21 cellular contexts compared by ENCODE assay signal in the genomic region with DNA sequence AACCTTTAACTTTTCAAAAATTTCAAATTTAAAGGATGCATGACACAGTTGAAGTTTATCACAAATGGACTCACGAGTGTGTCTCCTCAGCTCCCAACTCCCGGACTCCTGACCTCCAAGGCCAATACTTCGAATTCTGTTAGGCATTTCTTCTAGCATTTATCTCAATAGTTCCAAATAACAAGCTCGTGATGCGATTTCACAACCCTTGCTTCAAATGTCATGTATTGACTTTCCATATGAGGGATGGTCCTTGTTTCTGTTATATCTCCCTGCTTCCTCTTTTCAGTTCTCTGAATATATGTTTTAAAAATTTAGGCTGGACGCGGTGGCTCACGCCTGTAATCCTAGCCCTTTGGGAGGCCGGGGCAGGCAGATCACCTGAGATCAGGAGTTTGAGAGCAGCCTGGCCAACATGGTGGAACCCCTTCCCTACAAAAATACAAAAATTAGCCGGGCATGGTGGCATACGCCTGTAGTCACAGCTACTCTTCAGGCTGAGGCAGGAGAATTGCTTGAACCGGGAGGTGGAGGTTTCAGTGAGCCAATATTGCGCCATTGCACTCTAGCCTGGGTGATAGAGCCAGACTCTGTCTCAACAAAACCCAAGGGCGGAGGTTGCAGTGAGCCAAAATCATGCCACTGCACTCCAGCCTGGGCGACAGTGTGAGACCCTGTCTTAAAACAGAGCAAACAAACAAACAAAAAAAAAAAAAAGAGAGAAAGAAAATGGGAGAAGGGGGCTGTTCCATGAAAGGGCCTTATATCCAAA. TPM values are rescaled to one million over a fixed set of nuclear protein-coding genes. Genes with fewer than 3 reads are reported as not detected.
DNase-seq lines count a peak whose midpoint lies in the region; ATAC-seq and TF ChIP-seq lines count a peak whose summit lies in the region.
"Had no signal": no experiment of that assay in that cellular context is flagged by ENCODE, and none has a peak within 500 bp of the region (broad histone marks: within the 10 kb centered on the region; RNA-seq: fewer than 3 reads in every experiment).

No MANE protein-coding gene starts in this region.

- H3K18ac ChIP-seq in neuronal stem cell (ENCODE audit: low read length) = no peak overlapping the region

- peak overlapping the region in 9 of 11 experiments; percentile 7 to 79 (median 61); a peak in 15 of 22 replicates for H3K4me2 ChIP-seq in BLaER1 treated with 17β-estradiol and CSF1 and Interleukin-3, amounts not matched to agents 10 nM and 100 nM
- no peak overlapping the region for H3K4me2 ChIP-seq in neuronal stem cell (ENCODE audit: insufficient read depth, low read length, poor library complexity, severe bottlenecking)
- H3K4me2 ChIP-seq: SK-N-SH had no signal

- H2AFZ ChIP-seq in neuronal stem cell (ENCODE audit: low read length) = peak overlapping the region; percentile 79

- H3K4me3 ChIP-seq in BLaER1 treated with 17β-estradiol and CSF1 and Interleukin-3, amounts not matched to agents 10 nM and 100 nM = no peak overlapping the region
- H3K4me3 ChIP-seq in neuronal stem cell (ENCODE audit: low read length in 2 of 2) = no peak overlapping the region
- H3K4me3 ChIP-seq in Peyer's patch = no peak overlapping the region
- H3K4me3 ChIP-seq: MG63 had no signal

- H2BK15ac ChIP-seq in neuronal stem cell (ENCODE audit: low read length) = no peak overlapping the region

- no peak for TF ChIP-seq POLR2A in Peyer's patch (IDR thresholded peaks at IDR 0.05)

- no peak overlapping the region for H4K91ac ChIP-seq in neuronal stem cell (ENCODE audit: low read depth, low read length, poor library complexity)

- H3K4me1 ChIP-seq in BLaER1 treated with 17β-estradiol and CSF1 and Interleukin-3, amounts not matched to agents 10 nM and 100 nM = peaks cover 0 to 52% (median 16%) of the 10 kb centered on the region in 10 experiments; a peak in 12 of 20 replicates
- H3K4me1 ChIP-seq in neuronal stem cell (ENCODE audit: control insufficient read depth in 2 of 2, insufficient read depth in 1 of 2, low read depth in 1 of 2, low read length in 2 of 2) (no peaks in the 10 kb centered on the region), Peyer's patch (no peaks in the 10 kb centered on the region)

- no peak overlapping the region for H3K14ac ChIP-seq in neuronal stem cell (ENCODE audit: low read length)

- ATAC-seq in GM19351 (IDR thresholded peaks at IDR 0.05; ENCODE audit: unreplicated experiment) (no peak), HG02798 (IDR thresholded peaks at IDR 0.05; ENCODE audit: poor library complexity, unreplicated experiment) (no peak)
- ATAC-seq: stimulated activated naive CD8-positive, alpha-beta T cell treated with anti-CD3 and anti-CD28 coated beads, Interleukin-15, amount 100 ng/mL, for 72 hours had no signal

- H3K36me3 Mint-ChIP-seq in dendritic cell treated with granulocyte-macrophage colony-stimulating factor and Interleukin-4, amounts not matched to agents 40 ng/mL and 50 ng/mL, for 4 days (ENCODE audit: low read depth) = peaks cover 6% of the 10 kb centered on the region
- H3K36me3 Mint-ChIP-seq: activated naive CD4-positive, alpha-beta T cell treated with anti-CD3 and anti-CD28 coated beads, Interleukin-2, amount 10 ng/mL, durations not matched to agents 7 days and 5 days had no signal

- H3K27ac Mint-ChIP-seq in dendritic cell treated with granulocyte-macrophage colony-stimulating factor and Interleukin-4, amounts not matched to agents 40 ng/mL and 50 ng/mL, for 4 days = peak overlapping the region; percentile 95
- H3K27ac Mint-ChIP-seq: activated naive CD4-positive, alpha-beta T cell treated with anti-CD3 and anti-CD28 coated beads, Interleukin-2, amount 10 ng/mL, durations not matched to agents 7 days and 5 days; stimulated activated naive CD8-positive, alpha-beta T cell treated with anti-CD3 and anti-CD28 coated beads, Interleukin-15, amount 100 ng/mL, for 72 hours had no signal

- no peaks in the 10 kb centered on the region for H3K27me3 ChIP-seq in BLaER1 treated with 17β-estradiol and CSF1 and Interleukin-3, amounts not matched to agents 10 nM and 100 nM
- H3K27me3 ChIP-seq in neuronal stem cell (ENCODE audit: control insufficient read depth in 3 of 3, insufficient read depth in 3 of 3, low read depth in 1 of 3, low read length in 3 of 3) = peaks cover 0 to 3% (median 0%) of the 10 kb centered on the region in 3 experiments
- H3K27me3 ChIP-seq in Peyer's patch = no peaks in the 10 kb centered on the region
- H3K27me3 ChIP-seq: MG63 had no signal

- peaks cover 53% of the 10 kb centered on the region for H3K4me1 Mint-ChIP-seq in dendritic cell treated with granulocyte-macrophage colony-stimulating factor and Interleukin-4, amounts not matched to agents 40 ng/mL and 50 ng/mL, for 4 days (ENCODE audit: low read depth)
- H3K4me1 Mint-ChIP-seq: activated naive CD4-positive, alpha-beta T cell treated with anti-CD3 and anti-CD28 coated beads, Interleukin-2, amount 10 ng/mL, durations not matched to agents 7 days and 5 days; stimulated activated naive CD8-positive, alpha-beta T cell treated with anti-CD3 and anti-CD28 coated beads, Interleukin-15, amount 100 ng/mL, for 72 hours had no signal

- H3K23ac ChIP-seq in neuronal stem cell (ENCODE audit: low read depth, low read length, poor library complexity) = no peak overlapping the region

- no peak overlapping the region for H4K8ac ChIP-seq in neuronal stem cell (ENCODE audit: low read depth, low read length)

- WGBS in neuronal stem cell (ENCODE audit: extremely low coverage in 2 of 2, insufficient read length in 2 of 2, insufficient replicate concordance in 1 of 2), 2 donors = no CpG with 5 or more reads among the region's 15 CpGs

- H3K4ac ChIP-seq in neuronal stem cell (ENCODE audit: low read length) = no peak overlapping the region

- peaks cover 0 to 4% (median 0%) of the 10 kb centered on the region in 11 experiments; a peak in 2 of 22 replicates for H3K36me3 ChIP-seq in BLaER1 treated with 17β-estradiol and CSF1 and Interleukin-3, amounts not matched to agents 10 nM and 100 nM
- H3K36me3 ChIP-seq in neuronal stem cell (replicated peaks in 1 of 2; ENCODE audit: control insufficient read depth in 2 of 2, insufficient read depth in 2 of 2, low read length in 2 of 2) (no peaks in the 10 kb centered on the region), Peyer's patch (no peaks in the 10 kb centered on the region)
- H3K36me3 ChIP-seq: MG63, neutrophil had no signal

- no peak overlapping the region for H2BK5ac ChIP-seq in neuronal stem cell (ENCODE audit: low read length)

- DNase-seq in NOMO-1 treated with dmso at 0.1 percent for 144 hours (lab: John Stamatoyannopoulos, UW; ENCODE audit: unreplicated experiment) = peak; percentile 68
- DNase-seq in neuronal stem cell (ENCODE audit: low spot score) = no peak
- DNase-seq in UCSD-AML1 (lab: John Stamatoyannopoulos, UW; ENCODE audit: unreplicated experiment) = no peak
- DNase-seq in Peyer's patch = no peak
- DNase-seq: activated CD4-positive, CD25-positive, alpha-beta regulatory T cell treated with anti-CD3 and anti-CD28 coated beads, Interleukin-2, amount 50 U/mL, for 72 hours; activated naive CD4-positive, alpha-beta T cell treated with anti-CD3 and anti-CD28 coated beads, Interleukin-2, amount 10 ng/mL, durations not matched to agents 7 days and 5 days; activated T-cell treated with anti-CD3 and anti-CD28 coated beads, Interleukin-2, amount 50 U/mL, for 48 hours; Calu3; IMR-90; MG63; NCI-H1694 treated with DMSO at 0.1 percent for 48 hours; SK-N-SH; stimulated activated CD4-positive, alpha-beta T cell treated with anti-CD3 and anti-CD28 coated beads, Interleukin-4, amount 100 ng/mL, for 1 hour; stimulated activated naive CD8-positive, alpha-beta T cell treated with anti-CD3 and anti-CD28 coated beads, Interleukin-15, amount 100 ng/mL, for 72 hours; T1000 had no signal

- no peak overlapping the region for H2BK12ac ChIP-seq in neuronal stem cell (ENCODE audit: low read length)

- no peaks in the 10 kb centered on the region for H4K20me1 ChIP-seq in BLaER1 treated with 17β-estradiol and CSF1 and Interleukin-3, amounts not matched to agents 10 nM and 100 nM

- peaks cover 0 to 16% (median 0%) of the 10 kb centered on the region in 11 experiments; a peak in 3 of 22 replicates for H3K9me3 ChIP-seq in BLaER1 treated with 17β-estradiol and CSF1 and Interleukin-3, amounts not matched to agents 10 nM and 100 nM (replicated peaks in 1 of 11)
- no peaks in the 10 kb centered on the region for H3K9me3 ChIP-seq in neuronal stem cell (replicated peaks in 1 of 2; ENCODE audit: control insufficient read depth in 2 of 2, insufficient read depth in 1 of 2, low read depth in 1 of 2, low read length in 2 of 2)
- H3K9me3 ChIP-seq in Peyer's patch = no peaks in the 10 kb centered on the region
- H3K9me3 ChIP-seq: MG63, neutrophil, SK-N-SH had no signal

- no peak for TF ChIP-seq CTCF in Peyer's patch (IDR thresholded peaks at IDR 0.05)

- H3K79me1 ChIP-seq in neuronal stem cell (ENCODE audit: low read depth, low read length) = no peaks in the 10 kb centered on the region

- no peak overlapping the region for H2BK120ac ChIP-seq in neuronal stem cell (ENCODE audit: low read depth, low read length)

- intact Hi-C loops in dendritic cell treated with granulocyte-macrophage colony-stimulating factor and Interleukin-4, amounts not matched to agents 40 ng/mL and 50 ng/mL, for 4 days (cut with micrococcal nuclease) = loop anchor here (2.0 kb wide), 1 partner anchor 42 kb away; no protein-coding TSS in a partner anchor

- H3K27ac ChIP-seq in BLaER1 treated with 17β-estradiol and CSF1 and Interleukin-3, amounts not matched to agents 10 nM and 100 nM = peak overlapping the region in 6 of 11 experiments; percentile 19 to 70 (median 58); a peak in 11 of 22 replicates
- H3K27ac ChIP-seq in neuronal stem cell (replicated peaks; ENCODE audit: low read length) (no peak overlapping the region), Peyer's patch (peak overlapping the region in 1 of 4 donors; percentile 62)
- H3K27ac ChIP-seq: neutrophil had no signal

- H2AK5ac ChIP-seq in neuronal stem cell (ENCODE audit: low read depth, low read length) = no peak overlapping the region

- no peaks in the 10 kb centered on the region for H3K27me3 Mint-ChIP-seq in dendritic cell treated with granulocyte-macrophage colony-stimulating factor and Interleukin-4, amounts not matched to agents 40 ng/mL and 50 ng/mL, for 4 days

- H3K9ac ChIP-seq in BLaER1 treated with 17β-estradiol and CSF1 and Interleukin-3, amounts not matched to agents 10 nM and 100 nM = peak overlapping the region in 3 of 11 experiments; percentile 2 to 40 (median 21); a peak in 2 of 22 replicates
- no peak overlapping the region for H3K9ac ChIP-seq in neuronal stem cell (ENCODE audit: low read depth, low read length, poor library complexity)
- H3K9ac ChIP-seq: SK-N-SH had no signal

- H3K9me3 Mint-ChIP-seq in dendritic cell treated with granulocyte-macrophage colony-stimulating factor and Interleukin-4, amounts not matched to agents 40 ng/mL and 50 ng/mL, for 4 days = no peaks in the 10 kb centered on the region
- H3K9me3 Mint-ChIP-seq: activated naive CD4-positive, alpha-beta T cell treated with anti-CD3 and anti-CD28 coated beads, Interleukin-2, amount 10 ng/mL, durations not matched to agents 7 days and 5 days; stimulated activated naive CD8-positive, alpha-beta T cell treated with anti-CD3 and anti-CD28 coated beads, Interleukin-15, amount 100 ng/mL, for 72 hours had no signal

- peak overlapping the region; percentile 45 for H3K4me3 Mint-ChIP-seq in dendritic cell treated with granulocyte-macrophage colony-stimulating factor and Interleukin-4, amounts not matched to agents 40 ng/mL and 50 ng/mL, for 4 days
- H3K4me3 Mint-ChIP-seq: activated naive CD4-positive, alpha-beta T cell treated with anti-CD3 and anti-CD28 coated beads, Interleukin-2, amount 10 ng/mL, durations not matched to agents 7 days and 5 days; stimulated activated naive CD8-positive, alpha-beta T cell treated with anti-CD3 and anti-CD28 coated beads, Interleukin-15, amount 100 ng/mL, for 72 hours had no signal

RNA-seq across cellular contexts. Expression of gene TINAGL1, which starts 51.9 kb away (rescaled TPM):
- 0.06 TPM for polyA plus RNA-seq in neuronal stem cell (2013, experiment 1 of 2)
- polyA plus RNA-seq in neuronal stem cell (2013, experiment 2 of 2) = not detected
- 100 to 1,000 TPM; 112 to 215 (median 192) TPM for total RNA-seq in Peyer's patch
- total RNA-seq: activated CD8-positive, alpha-beta memory T cell treated with anti-CD3 and anti-CD28 coated beads for 36 hours had no signal
- polyA plus RNA-seq: SK-N-SH had no signal
